ENCODE assay signal across 1 cellular context in genomic region chr1:156601892-156602291, GRCh38.
TF ChIP-seq lines count a peak whose summit lies in the region.

No MANE protein-coding gene starts in this region.

TF ChIP-seq in H1, 55 proteins besides CTCF, POLR2A, EP300 and RAD21:
- no peak for TF ChIP-seq TEAD4 (IDR thresholded peaks at IDR 0.05; ENCODE audit: low read depth, low read length)
